Comparison of ENCODE assay signal across 1 cellular context in genomic region chr19:38267780-38268430, GRCh38.
TF ChIP-seq lines count a peak whose summit lies in the region.

No MANE protein-coding gene starts in this region.

TF ChIP-seq in H1, 55 proteins besides CTCF, POLR2A, EP300 and RAD21:
- TF ChIP-seq GABPA (IDR thresholded peaks at IDR 0.05; ENCODE audit: borderline replicate concordance, insufficient read depth, low read length) (no peak), ASH2L (IDR thresholded peaks at IDR 0.05; ENCODE audit: low read length) (no peak), TCF12 (IDR thresholded peaks at IDR 0.05; ENCODE audit: low read depth, low read length) (no peak), TBP (IDR thresholded peaks at IDR 0.05; ENCODE audit: low read depth, low read length) (no peak), POLR2AphosphoS5 (IDR thresholded peaks at IDR 0.05; ENCODE audit: low read depth, low read length) (no peak), JUN (IDR thresholded peaks at IDR 0.05; ENCODE audit: low read depth, low read length) (no peak), SP2 (IDR thresholded peaks at IDR 0.05; ENCODE audit: low read length) (no peak), SIX5 (IDR thresholded peaks at IDR 0.05; ENCODE audit: low read depth, low read length) (no peak), CHD2 (IDR thresholded peaks at IDR 0.05; ENCODE audit: low read length) (no peak), HDAC6 (IDR thresholded peaks at IDR 0.05; ENCODE audit: low read depth, low read length) (no peak), TAF7 (optimal IDR thresholded peaks at IDR 0.05; ENCODE audit: borderline replicate concordance, low read depth, low read length) (no peak), RBBP5 (IDR thresholded peaks at IDR 0.05; ENCODE audit: borderline replicate concordance, low read depth, low read length) (no peak), SAP30 (IDR thresholded peaks at IDR 0.05; ENCODE audit: insufficient read depth, insufficient replicate concordance, low read length) (no peak), KDM1A (IDR thresholded peaks at IDR 0.05; ENCODE audit: borderline replicate concordance, low read length) (no peak), JUND (IDR thresholded peaks at IDR 0.05; ENCODE audit: low read length) (no peak), SIRT6 (IDR thresholded peaks at IDR 0.05; ENCODE audit: low read length) (no peak)
